Comparison of ENCODE assay signal across 25 cellular contexts in genomic region chr9:20044686-20045085, GRCh38.
DNase-seq lines count a peak whose midpoint lies in the region; ATAC-seq and TF ChIP-seq lines count a peak whose summit lies in the region.
"Had no signal": no experiment of that assay in that cellular context is flagged by ENCODE, and none has a peak within 500 bp of the region (broad histone marks: within the 10 kb centered on the region; RNA-seq: fewer than 3 reads in every experiment).

No MANE protein-coding gene starts in this region.

- no peaks in the 10 kb centered on the region for H3K27me3 ChIP-seq in foreskin keratinocyte
- H3K27me3 ChIP-seq: colonic mucosa, heart right ventricle, uterus had no signal

- peaks cover 21 to 25% of the 10 kb centered on the region in 2 donors for H3K4me1 Mint-ChIP-seq in natural killer cell
- H3K4me1 Mint-ChIP-seq in natural killer cell treated with Interleukin-12 subunit alpha and Interleukin-12 subunit beta and Interleukin-15 and Interleukin-18, amount 100 ng/mL, for 72 hours (ENCODE audit: low read depth in 2 of 2): peaks cover 13 to 19% of the 10 kb centered on the region in 2 donors
- H3K4me1 Mint-ChIP-seq in activated T-helper 17 cell treated with anti-CD3 and anti-CD28 coated beads, Interleukin-2, amount 50 U/mL, for 72 hours: peaks cover 16% of the 10 kb centered on the region
- H3K4me1 Mint-ChIP-seq: CD14-positive monocyte had no signal

- no peaks in the 10 kb centered on the region for H3K9me3 Mint-ChIP-seq in natural killer cell
- H3K9me3 Mint-ChIP-seq in natural killer cell treated with Interleukin-12 subunit alpha and Interleukin-12 subunit beta and Interleukin-15 and Interleukin-18, amount 100 ng/mL, for 72 hours: no peaks in the 10 kb centered on the region
- no peaks in the 10 kb centered on the region for H3K9me3 Mint-ChIP-seq in activated T-helper 17 cell treated with anti-CD3 and anti-CD28 coated beads, Interleukin-2, amount 50 U/mL, for 72 hours
- H3K9me3 Mint-ChIP-seq: brain; CD14-positive monocyte; H9; neural crest cell; T-helper 2 cell treated with Interferon-gamma antibody and Interleukin-4, amounts not matched to agents 5 μg/mL and 100 μg/mL, for 36 hours had no signal

- intact Hi-C loops in natural killer cell (cut with micrococcal nuclease): no loop called here

- no peak for DNase-seq in natural killer cell
- DNase-seq in natural killer cell treated with Interleukin-12 subunit alpha and Interleukin-12 subunit beta and Interleukin-15 and Interleukin-18, amount 100 ng/mL, for 72 hours (ENCODE audit: low spot score): no peak
- no peak for DNase-seq in foreskin keratinocyte
- no peak for DNase-seq in ureter (ENCODE audit: low spot score)
- DNase-seq in hepatic stellate cell (ENCODE audit: low spot score): no peak
- DNase-seq: activated T-cell treated with anti-CD3 and anti-CD28 coated beads, Interleukin-2, amount 50 U/mL, for 48 hours; colonic mucosa; DMS 273 treated with DMSO at 0.1 percent for 48 hours; GF-D8; H9; heart right ventricle; NCI-H526 treated with DMSO at 0.1 percent for 48 hours; RPMI8226; stimulated activated CD4-positive, alpha-beta T cell treated with anti-CD3 and anti-CD28 coated beads, Interleukin-1b, Interleukin-23, amount 100 ng/mL, for 48 hours; uterus had no signal

- H3K27ac ChIP-seq in foreskin keratinocyte: no peak overlapping the region
- H3K27ac ChIP-seq: colonic mucosa, heart right ventricle, SK-N-MC, uterus had no signal

- H3K4me3 Mint-ChIP-seq in natural killer cell: peak overlapping the region; percentile 4
- no peak overlapping the region for H3K4me3 Mint-ChIP-seq in natural killer cell treated with Interleukin-12 subunit alpha and Interleukin-12 subunit beta and Interleukin-15 and Interleukin-18, amount 100 ng/mL, for 72 hours
- no peak overlapping the region for H3K4me3 Mint-ChIP-seq in activated T-helper 17 cell treated with anti-CD3 and anti-CD28 coated beads, Interleukin-2, amount 50 U/mL, for 72 hours
- H3K4me3 Mint-ChIP-seq: activated naive CD4-positive, alpha-beta T cell treated with anti-CD3 and anti-CD28 coated beads, Interleukin-2, amount 50 U/mL, for 24 hours; brain; CD14-positive monocyte; H9; neural crest cell; T-helper 2 cell treated with Interferon-gamma antibody and Interleukin-4, amounts not matched to agents 5 μg/mL and 100 μg/mL, for 36 hours had no signal

- no peaks in the 10 kb centered on the region for H3K36me3 Mint-ChIP-seq in natural killer cell
- no peaks in the 10 kb centered on the region for H3K36me3 Mint-ChIP-seq in natural killer cell treated with Interleukin-12 subunit alpha and Interleukin-12 subunit beta and Interleukin-15 and Interleukin-18, amount 100 ng/mL, for 72 hours
- H3K36me3 Mint-ChIP-seq in activated T-helper 17 cell treated with anti-CD3 and anti-CD28 coated beads, Interleukin-2, amount 50 U/mL, for 72 hours (ENCODE audit: low read depth): no peaks in the 10 kb centered on the region
- H3K36me3 Mint-ChIP-seq: activated naive CD4-positive, alpha-beta T cell treated with anti-CD3 and anti-CD28 coated beads, Interleukin-2, amount 50 U/mL, for 24 hours; brain; CD14-positive monocyte had no signal

- ATAC-seq in natural killer cell (no peak), foreskin keratinocyte (peak; percentile 59), HG03457 (IDR thresholded peaks at IDR 0.05; ENCODE audit: unreplicated experiment) (no peak), HG03095 (IDR thresholded peaks at IDR 0.05; ENCODE audit: unreplicated experiment) (no peak)
- no peak for ATAC-seq in natural killer cell treated with Interleukin-12 subunit alpha and Interleukin-12 subunit beta and Interleukin-15 and Interleukin-18, amount 100 ng/mL, for 72 hours
- ATAC-seq in activated T-helper 17 cell treated with anti-CD3 and anti-CD28 coated beads, Interleukin-2, amount 50 U/mL, for 72 hours (replicated peaks): peak; percentile 38
- ATAC-seq: heart right ventricle had no signal

- TF ChIP-seq CTCF in natural killer cell (IDR thresholded peaks at IDR 0.05) (no peak), foreskin keratinocyte (conservative IDR thresholded peaks at IDR 0.05) (no peak)

- no peaks in the 10 kb centered on the region for H3K4me1 ChIP-seq in foreskin keratinocyte
- H3K4me1 ChIP-seq: colonic mucosa, uterus had no signal

- H3K27ac Mint-ChIP-seq in natural killer cell: no peak overlapping the region
- H3K27ac Mint-ChIP-seq in natural killer cell treated with Interleukin-12 subunit alpha and Interleukin-12 subunit beta and Interleukin-15 and Interleukin-18, amount 100 ng/mL, for 72 hours: no peak overlapping the region
- H3K27ac Mint-ChIP-seq in activated T-helper 17 cell treated with anti-CD3 and anti-CD28 coated beads, Interleukin-2, amount 50 U/mL, for 72 hours: no peak overlapping the region
- H3K27ac Mint-ChIP-seq: activated naive CD4-positive, alpha-beta T cell treated with anti-CD3 and anti-CD28 coated beads, Interleukin-2, amount 50 U/mL, for 24 hours; brain; CD14-positive monocyte; H9; progenitor cell of endocrine pancreas; T-helper 2 cell treated with Interferon-gamma antibody and Interleukin-4, amounts not matched to agents 5 μg/mL and 100 μg/mL, for 36 hours had no signal

- no peaks in the 10 kb centered on the region for H3K27me3 Mint-ChIP-seq in natural killer cell (ENCODE audit: low read depth in 2 of 2)
- no peaks in the 10 kb centered on the region for H3K27me3 Mint-ChIP-seq in natural killer cell treated with Interleukin-12 subunit alpha and Interleukin-12 subunit beta and Interleukin-15 and Interleukin-18, amount 100 ng/mL, for 72 hours
- H3K27me3 Mint-ChIP-seq in activated T-helper 17 cell treated with anti-CD3 and anti-CD28 coated beads, Interleukin-2, amount 50 U/mL, for 72 hours: no peaks in the 10 kb centered on the region
- H3K27me3 Mint-ChIP-seq: activated naive CD4-positive, alpha-beta T cell treated with anti-CD3 and anti-CD28 coated beads, Interleukin-2, amount 50 U/mL, for 24 hours; progenitor cell of endocrine pancreas had no signal

Comparison
In these comparisons a context has a peak if more than half of its experiments do, and no peak if none do; other contexts are left out.
1. ATAC-seq: peak in activated T-helper 17 cell treated with anti-CD3 and anti-CD28 coated beads, Interleukin-2, amount 50 U/mL, for 72 hours (single experiment) and foreskin keratinocyte (single experiment); none in natural killer cell (0 of 3), natural killer cell treated with Interleukin-12 subunit alpha and Interleukin-12 subunit beta and Interleukin-15 and Interleukin-18, amount 100 ng/mL, for 72 hours (0 of 2), HG03457 (single experiment) and HG03095 (single experiment).